ENCODE assay signal across 1 cellular context in genomic region chr2:232873909-232874641, GRCh38.
TF ChIP-seq lines count a peak whose summit lies in the region.

No MANE protein-coding gene starts in this region.

TF ChIP-seq in HepG2, 621 proteins besides CTCF, POLR2A, EP300 and RAD21 (continues in another document):
- TF ChIP-seq DPF2 (CRISPR knock-in tag; IDR thresholded peaks at IDR 0.05; ENCODE audit: borderline replicate concordance, low read depth): no peak
- TF ChIP-seq AHR (CRISPR knock-in tag; IDR thresholded peaks at IDR 0.05): no peak
- TF ChIP-seq PAWR (CRISPR knock-in tag; IDR thresholded peaks at IDR 0.05; ENCODE audit: borderline replicate concordance): no peak
- TF ChIP-seq ZNF326 (CRISPR knock-in tag; IDR thresholded peaks at IDR 0.05; ENCODE audit: borderline replicate concordance): no peak
- TF ChIP-seq HIVEP1 (CRISPR knock-in tag; IDR thresholded peaks at IDR 0.05): 0 out of 2 replicates have a peak, but pooled peaks have one; percentile 9
- TF ChIP-seq NR2F6 (IDR thresholded peaks at IDR 0.05): no peak
- TF ChIP-seq NR2F6 (CRISPR knock-in tag; IDR thresholded peaks at IDR 0.05): 0 out of 2 replicates have a peak, but pooled peaks have one; percentile 14
- no peak for TF ChIP-seq ZNF841 (CRISPR knock-in tag; IDR thresholded peaks at IDR 0.05; ENCODE audit: borderline replicate concordance)
- TF ChIP-seq NBN (conservative IDR thresholded peaks at IDR 0.05): no peak
- no peak for TF ChIP-seq HIC2 (CRISPR knock-in tag; IDR thresholded peaks at IDR 0.05; ENCODE audit: low read depth)
- TF ChIP-seq ZBTB7A (CRISPR knock-in tag; IDR thresholded peaks at IDR 0.05): no peak
- TF ChIP-seq ZNF574 (CRISPR knock-in tag; IDR thresholded peaks at IDR 0.05): no peak; the same call in 1 of the 2 replicates
- no peak for TF ChIP-seq ZNF549 (CRISPR knock-in tag; IDR thresholded peaks at IDR 0.05)
- no peak for TF ChIP-seq JARID2 (CRISPR knock-in tag; IDR thresholded peaks at IDR 0.05; ENCODE audit: insufficient replicate concordance)
- no peak for TF ChIP-seq ZNF740 (CRISPR knock-in tag; IDR thresholded peaks at IDR 0.05)
- no peak for TF ChIP-seq LRRFIP1 (CRISPR knock-in tag; conservative IDR thresholded peaks at IDR 0.05)
- no peak for TF ChIP-seq SNAPC5 (CRISPR knock-in tag; IDR thresholded peaks at IDR 0.05; ENCODE audit: borderline replicate concordance)
- TF ChIP-seq ZNF30 (CRISPR knock-in tag; IDR thresholded peaks at IDR 0.05): no peak
- no peak for TF ChIP-seq YEATS2 (CRISPR knock-in tag; IDR thresholded peaks at IDR 0.05; ENCODE audit: borderline replicate concordance)
- no peak for TF ChIP-seq KDM6A (CRISPR knock-in tag; IDR thresholded peaks at IDR 0.05; ENCODE audit: low read depth)
- no peak for TF ChIP-seq ZNF550 (CRISPR knock-in tag; IDR thresholded peaks at IDR 0.05; ENCODE audit: borderline replicate concordance)
- TF ChIP-seq NFKBIZ (CRISPR knock-in tag; IDR thresholded peaks at IDR 0.05): no peak; the same call in 1 of the 2 replicates
- TF ChIP-seq MIER3 (CRISPR knock-in tag; IDR thresholded peaks at IDR 0.05; ENCODE audit: borderline replicate concordance): no peak; the same call in 1 of the 2 replicates
- 0 out of 2 replicates have a peak, but pooled peaks have one; percentile 1 for TF ChIP-seq ZNF687 (CRISPR knock-in tag; IDR thresholded peaks at IDR 0.05)
- TF ChIP-seq ZNF691 (CRISPR knock-in tag; IDR thresholded peaks at IDR 0.05; ENCODE audit: borderline replicate concordance, low read depth): no peak
- TF ChIP-seq FUBP1 (CRISPR knock-in tag; IDR thresholded peaks at IDR 0.05; ENCODE audit: borderline replicate concordance): no peak
- no peak for TF ChIP-seq REL (CRISPR knock-in tag; conservative IDR thresholded peaks at IDR 0.05)
- TF ChIP-seq RBAK (CRISPR knock-in tag; IDR thresholded peaks at IDR 0.05): no peak
- TF ChIP-seq ZFP91 (CRISPR knock-in tag; IDR thresholded peaks at IDR 0.05; ENCODE audit: borderline replicate concordance): no peak
- TF ChIP-seq ZKSCAN8 (CRISPR knock-in tag; IDR thresholded peaks at IDR 0.05; ENCODE audit: borderline replicate concordance): no peak
- TF ChIP-seq ZNF569 (CRISPR knock-in tag; IDR thresholded peaks at IDR 0.05; ENCODE audit: borderline replicate concordance): no peak
- no peak for TF ChIP-seq YY1 (IDR thresholded peaks at IDR 0.05; ENCODE audit: insufficient read depth, insufficient replicate concordance, low read depth, low read length)
- no peak; the same call in 1 of the 2 replicates for TF ChIP-seq KAT8 (CRISPR knock-in tag; IDR thresholded peaks at IDR 0.05)
- TF ChIP-seq ZIK1 (CRISPR knock-in tag; IDR thresholded peaks at IDR 0.05; ENCODE audit: borderline replicate concordance, low read depth): no peak
- no peak for TF ChIP-seq ONECUT2 (CRISPR knock-in tag; IDR thresholded peaks at IDR 0.05)
- no peak for TF ChIP-seq RARG (CRISPR knock-in tag; IDR thresholded peaks at IDR 0.05; ENCODE audit: low read depth)
- TF ChIP-seq KLF11 (CRISPR knock-in tag; IDR thresholded peaks at IDR 0.05): no peak
- TF ChIP-seq TBX3 (IDR thresholded peaks at IDR 0.05; ENCODE audit: borderline replicate concordance): no peak
- no peak for TF ChIP-seq HMG20A (CRISPR knock-in tag; IDR thresholded peaks at IDR 0.05; ENCODE audit: borderline replicate concordance)
- no peak for TF ChIP-seq MATR3 (CRISPR knock-in tag; IDR thresholded peaks at IDR 0.05)
- TF ChIP-seq KLF16 (CRISPR knock-in tag; IDR thresholded peaks at IDR 0.05): no peak
- no peak for TF ChIP-seq ZNF83 (CRISPR knock-in tag; IDR thresholded peaks at IDR 0.05; ENCODE audit: borderline replicate concordance)
- TF ChIP-seq ZNF354B (CRISPR knock-in tag; IDR thresholded peaks at IDR 0.05): 0 out of 2 replicates have a peak, but pooled peaks have one; percentile 60
- TF ChIP-seq SIX1 (CRISPR knock-in tag; IDR thresholded peaks at IDR 0.05; ENCODE audit: borderline replicate concordance): no peak
- TF ChIP-seq MED8 (CRISPR knock-in tag; IDR thresholded peaks at IDR 0.05; ENCODE audit: insufficient replicate concordance): no peak
- no peak for TF ChIP-seq ZFP62 (CRISPR knock-in tag; IDR thresholded peaks at IDR 0.05)
- TF ChIP-seq CERS6 (CRISPR knock-in tag; IDR thresholded peaks at IDR 0.05): no peak
